Comparison of ENCODE assay signal across 28 cellular contexts in the genomic region with DNA sequence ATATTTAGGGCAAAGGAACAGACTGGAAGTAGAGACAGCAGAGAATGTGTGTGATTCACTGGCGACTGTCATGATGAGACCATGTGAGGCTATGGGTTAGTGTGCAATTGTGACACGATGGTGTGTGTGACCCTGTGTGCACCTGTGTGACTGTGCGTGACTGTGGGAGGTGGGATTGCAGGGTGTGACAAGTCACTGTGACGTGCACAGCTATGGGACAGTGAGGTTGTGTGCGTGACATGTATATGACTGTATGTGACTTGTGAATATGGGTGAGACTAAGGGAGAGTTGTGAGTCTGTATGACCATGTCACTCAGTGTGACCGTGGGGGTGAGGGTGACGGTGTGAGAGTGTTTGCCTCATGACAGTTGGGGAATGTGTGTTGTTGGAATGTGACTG. TPM values are rescaled to one million over a fixed set of nuclear protein-coding genes. Genes with fewer than 3 reads are reported as not detected.
A peak's percentile ranks its signal among the peaks of the same experiment; 100 is the strongest.
DNase-seq lines count a peak whose midpoint lies in the region; TF ChIP-seq lines count a peak whose summit lies in the region.
"Had no signal": no experiment of that assay in that cellular context is flagged by ENCODE, and none has a peak within 500 bp of the region (broad histone marks: within the 10 kb centered on the region; RNA-seq: fewer than 3 reads in every experiment).

No MANE protein-coding gene starts in this region.

- peaks cover 27% of the 10 kb centered on the region for H3K27me3 Mint-ChIP-seq in endothelial cell (ENCODE audit: unreplicated experiment)

- in situ Hi-C loops in transverse colon (cut with MboI; ENCODE audit: low pct_ligation_motif_present in 1 of 4, low pct_unique_long_range_greater_than_20kb in 1 of 4, low sequenced_read_pairs in 3 of 4), result no loop called here

- H3K4me3 ChIP-seq in Loucy (ENCODE audit: low read length, poor library complexity, severe bottlenecking), result no peak overlapping the region
- H3K4me3 ChIP-seq in transverse colon, result no peak overlapping the region
- H3K4me3 ChIP-seq: colonic mucosa, MG63, thyroid gland had no signal

- H3K36me3 ChIP-seq in Loucy (ENCODE audit: insufficient read depth, low read length), result no peaks in the 10 kb centered on the region
- no peaks in the 10 kb centered on the region for H3K36me3 ChIP-seq in transverse colon
- H3K36me3 ChIP-seq: colonic mucosa, MG63, thyroid gland had no signal

- peak overlapping the region; percentile 46 for H3K27ac Mint-ChIP-seq in endothelial cell (ENCODE audit: unreplicated experiment)
- H3K27ac Mint-ChIP-seq: activated naive CD4-positive, alpha-beta T cell treated with anti-CD3 and anti-CD28 coated beads for 36 hours; HFFc6; memory B cell had no signal

- H3K36me3 Mint-ChIP-seq in endothelial cell (ENCODE audit: low read depth, unreplicated experiment), result peaks cover 5% of the 10 kb centered on the region
- H3K36me3 Mint-ChIP-seq: memory B cell had no signal

- no peaks in the 10 kb centered on the region for H3K27me3 ChIP-seq in Loucy (ENCODE audit: insufficient read depth, low read length, poor library complexity, severe bottlenecking)
- peaks cover 56% of the 10 kb centered on the region for H3K27me3 ChIP-seq in transverse colon
- H3K27me3 ChIP-seq: colonic mucosa had no signal

- TF ChIP-seq EP300 in transverse colon (IDR thresholded peaks at IDR 0.05; ENCODE audit: low read depth), result no peak

- H3K4me1 ChIP-seq in Loucy (ENCODE audit: insufficient read depth, low read length, poor library complexity, severe bottlenecking) (peaks cover 21% of the 10 kb centered on the region), transverse colon (peaks cover 0 to 18% (median 17%) of the 10 kb centered on the region in 4 donors)
- H3K4me1 ChIP-seq: colonic mucosa had no signal

- peak overlapping the region; percentile 5 for H3K4me3 Mint-ChIP-seq in endothelial cell (ENCODE audit: unreplicated experiment)
- H3K4me3 Mint-ChIP-seq: activated naive CD4-positive, alpha-beta T cell treated with anti-CD3 and anti-CD28 coated beads for 36 hours; HFFc6; memory B cell had no signal

- H3K9ac ChIP-seq in Loucy (ENCODE audit: low read depth, low read length, poor library complexity, severe bottlenecking), result peak overlapping the region; percentile 37
- H3K9ac ChIP-seq: SK-N-SH had no signal

- no peaks in the 10 kb centered on the region for H3K9me2 ChIP-seq in Loucy (replicated peaks; ENCODE audit: low read depth, low read length)
- H3K9me2 ChIP-seq: SK-N-SH had no signal

- WGBS in transverse colon (ENCODE audit: low coverage in 1 of 2), 2 donors, result 58 to 72% methylated on average over 7 of the region's 7 CpGs

- H3K4me2 ChIP-seq in Loucy (ENCODE audit: low read depth, low read length, poor library complexity, severe bottlenecking), result peak overlapping the region; percentile 43
- H3K4me2 ChIP-seq: SK-N-SH had no signal

- H3K4me1 Mint-ChIP-seq in endothelial cell (ENCODE audit: unreplicated experiment), result peaks cover 25% of the 10 kb centered on the region

- H3K9me3 ChIP-seq in Loucy (ENCODE audit: insufficient read depth, low read depth, low read length) (no peaks in the 10 kb centered on the region), transverse colon (no peaks in the 10 kb centered on the region)
- H3K9me3 ChIP-seq: colonic mucosa, MG63, SK-N-SH, thyroid gland had no signal

- H2AFZ ChIP-seq in Loucy (ENCODE audit: low read length), result no peak overlapping the region; the same call in 1 of the 2 replicates

- H4K20me1 ChIP-seq in Loucy (ENCODE audit: insufficient read depth, low read length, poor library complexity, severe bottlenecking), result no peaks in the 10 kb centered on the region

- no peaks in the 10 kb centered on the region for H3K9me3 Mint-ChIP-seq in endothelial cell (ENCODE audit: unreplicated experiment)
- H3K9me3 Mint-ChIP-seq: activated naive CD4-positive, alpha-beta T cell treated with anti-CD3 and anti-CD28 coated beads for 36 hours; CD8-positive, alpha-beta memory T cell; HFFc6; memory B cell had no signal

- intact Hi-C loops in transverse colon (cut with DNase I; ENCODE audit: low total_unique reads), result no loop called here

- TF ChIP-seq CTCF in Loucy (conservative IDR thresholded peaks at IDR 0.05; ENCODE audit: low read length), result no peak
- no peak for TF ChIP-seq CTCF in endothelial cell (IDR thresholded peaks at IDR 0.05; ENCODE audit: unreplicated experiment)
- no peak for TF ChIP-seq CTCF in transverse colon (IDR thresholded peaks at IDR 0.05)

- no peaks in the 10 kb centered on the region for H3K79me2 ChIP-seq in Loucy (ENCODE audit: insufficient read depth, low read length)

- H3K27ac ChIP-seq in transverse colon, result no peak overlapping the region
- H3K27ac ChIP-seq: colonic mucosa, thyroid gland, VCaP had no signal

- DNase-seq in endothelial cell (ENCODE audit: low spot score) (no peak), transverse colon (peak; percentile 30)
- DNase-seq in stimulated activated CD4-positive, alpha-beta T cell treated with anti-CD3 and anti-CD28 coated beads, Interleukin-12 subunit alpha, Interleukin-12 subunit beta, amount 100 ng/mL, for 4 hours, result no peak
- DNase-seq in activated CD4-positive, alpha-beta T cell treated with anti-CD3 and anti-CD28 coated beads for 1 hour, result no peak
- DNase-seq: activated CD4-positive, alpha-beta T cell treated with anti-CD3 and anti-CD28 coated beads, Interleukin-2, amount 50 U/mL, for 1 hour; activated naive CD4-positive, alpha-beta T cell treated with anti-CD3 and anti-CD28 coated beads for 36 hours; CD8-positive, alpha-beta memory T cell; colonic mucosa; DMS153; effector memory CD4-positive, alpha-beta T cell; foreskin melanocyte; HFFc6; left colon; MG63; NCI-H1417; NCI-H2081; NCI-H345; NCI-H774; nucleus accumbens; right cardiac atrium; SK-N-SH; stimulated activated CD4-positive, alpha-beta T cell treated with anti-CD3 and anti-CD28 coated beads, Interleukin-4, amount 100 ng/mL, for 4 hours; stimulated activated naive CD4-positive, alpha-beta T cell treated with Interleukin-2 at 50 U/mL for 16 hours; T-helper 2 cell; thyroid gland had no signal

- H3F3A ChIP-seq in Loucy (ENCODE audit: low read depth), result no peaks in the 10 kb centered on the region

- TF ChIP-seq POLR2A in transverse colon (IDR thresholded peaks at IDR 0.05), result no peak

RNA-seq across cellular contexts. Expression of gene GIPR, which starts 3.4 kb away (rescaled TPM):
- 1.6 TPM for total RNA-seq in endothelial cell (ENCODE audit: unreplicated experiment)
- total RNA-seq in transverse colon, result 10 to 100 TPM; 10.1 to 40.4 (median 14.1) TPM

RNA-seq across cellular contexts. Expression of gene EML2, which starts 25.4 kb away (rescaled TPM):
- total RNA-seq in endothelial cell (ENCODE audit: unreplicated experiment) (20.3 TPM), transverse colon (10 to 100 TPM; 40.8 to 64.3 (median 60.0) TPM)

RNA-seq across cellular contexts. Expression of gene SNRPD2, which starts 27.2 kb away (rescaled TPM):
- total RNA-seq in endothelial cell (ENCODE audit: unreplicated experiment) (479 TPM), transverse colon (100 to 1,000 TPM in 2 of 4 donors, 10 to 100 TPM in 2; 39.3 to 407 (median 93.4) TPM)

RNA-seq across cellular contexts. Expression of gene QPCTL, which starts 27.9 kb away (rescaled TPM):
- total RNA-seq in endothelial cell (ENCODE audit: unreplicated experiment) (10.6 TPM), transverse colon (10 to 100 TPM in 1 of 4 donors, 1 to 10 TPM in 2, under 1 TPM in 1; 0.75 to 17.3 (median 7.2) TPM)
